ENCODE assay signal across 26 cellular contexts in the genomic region with DNA sequence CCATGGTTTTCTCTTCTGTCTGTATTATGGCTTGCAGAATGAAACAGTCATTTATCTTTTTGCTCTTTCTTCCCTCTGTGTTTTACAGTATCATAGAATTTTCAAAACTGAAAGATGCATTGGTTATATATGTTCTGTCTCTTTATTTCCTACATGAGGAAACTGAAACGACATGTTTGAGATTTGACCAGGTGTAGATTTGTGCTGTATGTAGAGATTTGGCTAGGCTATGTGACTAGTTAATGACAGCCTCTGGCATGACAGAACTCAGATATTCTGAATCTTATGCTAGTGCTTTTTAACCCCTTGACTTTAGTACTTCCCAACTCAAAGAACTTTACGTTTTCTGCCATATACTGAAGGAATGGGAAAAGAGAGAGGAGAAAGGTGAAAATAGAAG.
"Had no signal": no experiment of that assay in that cellular context is flagged by ENCODE, and none has a peak within 500 bp of the region (broad histone marks: within the 10 kb centered on the region; RNA-seq: fewer than 3 reads in every experiment).

No MANE protein-coding gene starts in this region.

- H3K9ac ChIP-seq: parathyroid adenoma had no signal

- H3K36me3 ChIP-seq: gastrocnemius medialis, lower lobe of right lung, neutrophil, prostate gland, right atrium auricular region, suprapubic skin, transverse colon, upper lobe of right lung, uterus had no signal

- H3K9me3 ChIP-seq: gastrocnemius medialis, lower lobe of right lung, mucosa of descending colon, neutrophil, prostate gland, right atrium auricular region, suprapubic skin, transverse colon, upper lobe of right lung, uterus had no signal

- H3K27ac ChIP-seq: gastrocnemius medialis, lower lobe of right lung, parathyroid adenoma, prostate gland, right atrium auricular region, suprapubic skin, transverse colon, upper lobe of right lung, uterus had no signal

- H3K4me3 ChIP-seq: gastrocnemius medialis, lower lobe of right lung, mucosa of descending colon, prostate gland, right atrium auricular region, smooth muscle cell, suprapubic skin, transverse colon, upper lobe of right lung, uterus had no signal

- ATAC-seq: gastrocnemius medialis; left ventricle myocardium superior; lower lobe of right lung; mucosa of descending colon; natural killer cell treated with Interleukin-12 subunit alpha and Interleukin-12 subunit beta and Interleukin-15 and Interleukin-18, amount 100 ng/mL, for 72 hours; sciatic nerve; stimulated activated naive CD8-positive, alpha-beta T cell treated with anti-CD3 and anti-CD28 coated beads, Interleukin-15, amount 100 ng/mL, for 72 hours; upper lobe of right lung had no signal

- H3K4me2 ChIP-seq: smooth muscle cell had no signal

- H3K4me1 ChIP-seq: parathyroid adenoma, prostate gland, upper lobe of right lung had no signal

- H3K27me3 ChIP-seq: gastrocnemius medialis, neutrophil, right atrium auricular region, suprapubic skin, transverse colon, upper lobe of right lung, uterus had no signal

- H2AFZ ChIP-seq: parathyroid adenoma had no signal

- FAIRE-seq: keratinocyte had no signal

- DNase-seq: cortex of kidney; effector CD4-positive, alpha-beta T cell; gastrocnemius medialis; head of caudate nucleus; left ventricle myocardium superior; lower lobe of right lung; mucosa of descending colon; naive B cell; stimulated activated CD4-positive, alpha-beta T cell treated with anti-CD3 and anti-CD28 coated beads, Interleukin-12 subunit alpha, Interleukin-12 subunit beta, amount 100 ng/mL, for 4 hours; stimulated activated CD4-positive, alpha-beta T cell treated with anti-CD3 and anti-CD28 coated beads, Interleukin-1b, Interleukin-23, amount 100 ng/mL, for 48 hours; stimulated activated CD4-positive, alpha-beta T cell treated with anti-CD3 and anti-CD28 coated beads, Interleukin-4, amount 100 ng/mL, for 1 hour; stimulated activated CD8-positive, alpha-beta memory T cell treated with anti-CD3 and anti-CD28 coated beads, Interleukin-4, amount 100 ng/mL, for 48 hours; stimulated activated naive CD4-positive, alpha-beta T cell; stimulated activated naive CD8-positive, alpha-beta T cell treated with anti-CD3 and anti-CD28 coated beads, Interleukin-15, amount 100 ng/mL, for 72 hours; transverse colon; upper lobe of right lung; uterus had no signal
